Comparison of ENCODE assay signal across 1 cellular context in the genomic region with DNA sequence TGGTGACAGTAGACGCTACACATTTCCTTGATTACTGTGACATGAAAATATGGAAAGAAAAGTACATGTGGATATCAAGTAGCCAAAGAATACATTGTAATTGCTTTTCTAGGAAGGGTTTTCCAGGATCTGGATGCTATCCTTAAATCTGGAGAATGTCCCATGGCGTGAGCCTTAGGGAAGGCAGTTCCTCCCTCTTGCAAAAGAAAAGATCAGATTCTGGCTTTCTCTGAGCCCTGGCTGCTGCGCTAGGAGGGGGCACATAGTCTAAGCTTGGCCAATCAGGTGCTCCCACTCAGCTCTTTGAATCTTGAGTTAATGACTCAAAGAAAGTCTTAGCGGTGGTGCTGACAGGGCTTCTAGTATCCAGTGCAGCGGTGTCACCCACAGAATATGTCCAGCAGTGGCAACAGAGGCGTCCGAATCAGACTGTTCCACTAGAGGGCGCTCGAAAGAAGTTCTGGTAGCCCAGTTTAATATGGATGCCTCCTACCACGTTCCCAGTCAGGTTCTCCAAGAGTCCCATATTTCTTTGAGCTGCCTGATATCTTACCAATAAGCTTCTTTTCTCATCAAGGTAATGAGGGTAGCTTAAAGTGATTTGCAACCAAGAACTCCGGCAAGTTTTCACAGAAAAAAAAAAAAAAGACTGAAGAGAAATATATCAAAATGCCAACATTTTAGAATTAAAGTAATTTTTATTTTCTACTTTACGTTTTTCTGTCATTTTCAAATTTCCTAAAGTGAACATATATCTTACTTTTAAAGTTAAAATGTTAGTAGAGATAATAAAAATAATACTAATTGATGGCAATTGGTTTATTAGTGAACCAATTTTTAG.
A peak's percentile ranks its signal among the peaks of the same experiment; 100 is the strongest.
TF ChIP-seq lines count a peak whose summit lies in the region.

No MANE protein-coding gene starts in this region.

TF ChIP-seq in IMR-90, 13 proteins besides CTCF, POLR2A, EP300 and RAD21:
- TF ChIP-seq SMC3 (IDR thresholded peaks at IDR 0.05; ENCODE audit: low read depth, low read length) (peak; percentile 68), MAZ (IDR thresholded peaks at IDR 0.05; ENCODE audit: borderline replicate concordance, low read depth, low read length) (no peak), FOS (IDR thresholded peaks at IDR 0.05; ENCODE audit: low read depth, low read length) (no peak), RCOR1 (IDR thresholded peaks at IDR 0.05; ENCODE audit: insufficient replicate concordance, low read length) (no peak), RFX5 (IDR thresholded peaks at IDR 0.05; ENCODE audit: low read depth, low read length) (no peak)
- TF ChIP-seq, protein P1, sequence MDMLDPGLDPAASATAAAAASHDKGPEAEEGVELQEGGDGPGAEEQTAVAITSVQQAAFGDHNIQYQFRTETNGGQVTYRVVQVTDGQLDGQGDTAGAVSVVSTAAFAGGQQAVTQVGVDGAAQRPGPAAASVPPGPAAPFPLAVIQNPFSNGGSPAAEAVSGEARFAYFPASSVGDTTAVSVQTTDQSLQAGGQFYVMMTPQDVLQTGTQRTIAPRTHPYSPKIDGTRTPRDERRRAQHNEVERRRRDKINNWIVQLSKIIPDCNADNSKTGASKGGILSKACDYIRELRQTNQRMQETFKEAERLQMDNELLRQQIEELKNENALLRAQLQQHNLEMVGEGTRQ (IDR thresholded peaks at IDR 0.05; ENCODE audit: low read depth, low read length), result no peak
